ENCODE assay signal across 11 cellular contexts in genomic region chr10:131452926-131453771, GRCh38.
DNase-seq lines count a peak whose midpoint lies in the region; ATAC-seq, FAIRE-seq and TF ChIP-seq lines count a peak whose summit lies in the region.
"Had no signal": no experiment of that assay in that cellular context is flagged by ENCODE, and none has a peak within 500 bp of the region (broad histone marks: within the 10 kb centered on the region; RNA-seq: fewer than 3 reads in every experiment).

No MANE protein-coding gene starts in this region.

- peak overlapping the region; percentile 43 for H3K4me3 ChIP-seq in iPS-18c (ENCODE audit: insufficient read depth, low read depth, low read length)

- FAIRE-seq in GM12891 (lab: Jason Lieb, UNC), result no peak

- ATAC-seq in GM18498 (IDR thresholded peaks at IDR 0.05; ENCODE audit: unreplicated experiment), result no peak
- ATAC-seq: PC-3 had no signal

- no peak for TF ChIP-seq POLR2A in GM12891 (IDR thresholded peaks at IDR 0.05; ENCODE audit: low read depth, low read length)

- DNase-seq in Daoy (ENCODE audit: low read depth) (peak; percentile 20), cerebellum (ENCODE audit: low spot score) (peak; percentile 42), occipital lobe (lab: John Stamatoyannopoulos, UW) (peak; percentile 31), HuH-7 (ENCODE audit: low spot score) (no peak), Kasumi-1 (lab: John Stamatoyannopoulos, UW) (no peak), GM12891 (ENCODE audit: insufficient read length, low spot score) (no peak)
- DNase-seq: cerebellar nuclear complex, NCI-H1436 treated with DMSO at 0.1 percent for 48 hours had no signal

- peaks cover 9% of the 10 kb centered on the region for H3K9me3 ChIP-seq in iPS-18c (ENCODE audit: control insufficient read depth, insufficient read depth, low read length)

TF ChIP-seq in GM12891, 5 proteins besides CTCF, POLR2A, EP300 and RAD21:
- TF ChIP-seq PAX5 (IDR thresholded peaks at IDR 0.05; ENCODE audit: insufficient read depth, low read length, severe bottlenecking) (no peak), POU2F2 (IDR thresholded peaks at IDR 0.05; ENCODE audit: low read depth, low read length) (no peak), TAF1 (IDR thresholded peaks at IDR 0.05; ENCODE audit: low read depth, low read length) (no peak), POLR2AphosphoS5 (IDR thresholded peaks at IDR 0.05; ENCODE audit: low read depth, low read length) (no peak), SPI1 (IDR thresholded peaks at IDR 0.05; ENCODE audit: low read depth, low read length) (no peak)

Comparison
In these comparisons a context has a peak if more than half of its experiments do, and no peak if none do; other contexts are left out.
1. DNase-seq: peak in Daoy (single experiment), cerebellum (single experiment) and occipital lobe (single experiment); none in HuH-7 (single experiment), Kasumi-1 (0 of 2) and GM12891 (single experiment).